ENCODE assay signal across 8 cellular contexts in genomic region chr10:100433253-100434240, GRCh38. TPM values are rescaled to one million over a fixed set of nuclear protein-coding genes. Genes with fewer than 3 reads are reported as not detected.
DNase-seq lines count a peak whose midpoint lies in the region; ATAC-seq and TF ChIP-seq lines count a peak whose summit lies in the region.

No MANE protein-coding gene starts in this region.

- WGBS in prostate gland = 22% methylated on average over 13 of the region's 13 CpGs
- WGBS in aorta, 2 donors = 20 to 22% methylated on average over 13 of the region's 13 CpGs

- H3K27ac Mint-ChIP-seq in activated naive CD8-positive, alpha-beta T cell treated with anti-CD3 and anti-CD28 coated beads, Interleukin-2, amount 10 ng/mL, durations not matched to agents 7 days and 5 days = peak overlapping the region; percentile 63

- intact Hi-C loops in prostate gland (cut with DNase I) (loop anchor here (1.0 to 5.0 kb wide), 2 partner anchors 84 to 95 kb away; partner anchors contain the start of gene SEC31B), aorta (cut with DNase I) (loop anchor here (1.0 to 10.0 kb wide), 4 partner anchors 81 to 95 kb away; partner anchors contain the start of gene SEC31B (in 1 of the 2))

- no peaks in the 10 kb centered on the region for H3K27me3 Mint-ChIP-seq in activated naive CD8-positive, alpha-beta T cell treated with anti-CD3 and anti-CD28 coated beads, Interleukin-2, amount 10 ng/mL, durations not matched to agents 7 days and 5 days

- TF ChIP-seq CTCF in SU-DHL-6 (IDR thresholded peaks at IDR 0.05; ENCODE audit: insufficient read depth, low read length, poor library complexity, severe bottlenecking) = peak; percentile 99
- peak; percentile 99 for TF ChIP-seq CTCF in cardiac muscle cell (IDR thresholded peaks at IDR 0.05; ENCODE audit: low read depth, low read length)
- peak; percentile 96 to 100 (median 100) for TF ChIP-seq CTCF in prostate gland (IDR thresholded peaks at IDR 0.05)

- H3K27me3 ChIP-seq in SU-DHL-6 (ENCODE audit: low read length) (no peaks in the 10 kb centered on the region), cardiac muscle cell (no peaks in the 10 kb centered on the region), prostate gland (replicated peaks; ENCODE audit: insufficient read depth) (no peaks in the 10 kb centered on the region), aorta (ENCODE audit: control insufficient read depth in 1 of 2, insufficient read depth in 2 of 2, low read length in 1 of 2) (no peaks in the 10 kb centered on the region)

- POLR2A ChIA-PET in activated naive CD8-positive, alpha-beta T cell treated with anti-CD3 and anti-CD28 coated beads, Interleukin-2, amount 10 ng/mL, durations not matched to agents 7 days and 5 days (lab: Charles Lee) = interaction anchor here (0.6 to 2.2 kb wide), 9 partner anchors 49 to 730 kb away, joined by 3 to 11 read pairs (median 4); no protein-coding TSS in a partner anchor

- H3K4me1 ChIP-seq in cardiac muscle cell (ENCODE audit: low read depth) (no peaks in the 10 kb centered on the region), prostate gland (replicated peaks) (no peaks in the 10 kb centered on the region), aorta (ENCODE audit: control insufficient read depth in 1 of 2, insufficient read depth in 2 of 2, low read length in 2 of 2) (no peaks in the 10 kb centered on the region)

- no peaks in the 10 kb centered on the region for H3K9me2 ChIP-seq in SU-DHL-6 (replicated peaks; ENCODE audit: insufficient read depth, low read length)

- H3F3A ChIP-seq in SU-DHL-6 (ENCODE audit: insufficient read depth) = no peaks in the 10 kb centered on the region

- H3K4me3 Mint-ChIP-seq in activated naive CD8-positive, alpha-beta T cell treated with anti-CD3 and anti-CD28 coated beads, Interleukin-2, amount 10 ng/mL, durations not matched to agents 7 days and 5 days = no peak overlapping the region

- peak; percentile 89 for DNase-seq in G401 (ENCODE audit: low spot score)
- peak; percentile 93 for DNase-seq in NCI-H146 (lab: John Stamatoyannopoulos, UW)
- DNase-seq in activated naive CD8-positive, alpha-beta T cell treated with anti-CD3 and anti-CD28 coated beads, Interleukin-2, amount 10 ng/mL, durations not matched to agents 7 days and 5 days = peak; percentile 89
- DNase-seq in cardiac muscle cell (ENCODE audit: low read depth in 1 of 2, low spot score in 1 of 2) = peak; percentile 94 to 95
- peak; percentile 98 for DNase-seq in prostate gland (ENCODE audit: low spot score)
- DNase-seq in aorta = peak; percentile 92 to 94

- no peaks in the 10 kb centered on the region for H3K79me2 ChIP-seq in SU-DHL-6 (ENCODE audit: insufficient read depth, low read length)

- no peaks in the 10 kb centered on the region for H3K9me3 ChIP-seq in SU-DHL-6 (ENCODE audit: insufficient read depth, low read length)
- no peaks in the 10 kb centered on the region for H3K9me3 ChIP-seq in cardiac muscle cell (ENCODE audit: low read depth)
- no peaks in the 10 kb centered on the region for H3K9me3 ChIP-seq in prostate gland
- H3K9me3 ChIP-seq in aorta (ENCODE audit: control insufficient read depth, low read length) = no peaks in the 10 kb centered on the region

- H3K4me3 ChIP-seq in SU-DHL-6 (ENCODE audit: insufficient read depth, low read length, poor library complexity, severe bottlenecking) (no peak overlapping the region), cardiac muscle cell (no peak overlapping the region), prostate gland (no peak overlapping the region), aorta (ENCODE audit: low read length in 2 of 2) (no peak overlapping the region)

- no peak for TF ChIP-seq POLR2A in prostate gland (IDR thresholded peaks at IDR 0.05)

- H2AFZ ChIP-seq in SU-DHL-6 (ENCODE audit: low read depth, low read length, severe bottlenecking) = no peak overlapping the region

- no peak overlapping the region for H3K4me2 ChIP-seq in SU-DHL-6 (ENCODE audit: low read depth, low read length, poor library complexity, severe bottlenecking)

- H3K4me1 Mint-ChIP-seq in activated naive CD8-positive, alpha-beta T cell treated with anti-CD3 and anti-CD28 coated beads, Interleukin-2, amount 10 ng/mL, durations not matched to agents 7 days and 5 days = peaks cover 14% of the 10 kb centered on the region

- H3K9ac ChIP-seq in SU-DHL-6 (ENCODE audit: low read length) = no peak overlapping the region

- H4K20me1 ChIP-seq in SU-DHL-6 (ENCODE audit: low read depth, low read length) = no peaks in the 10 kb centered on the region

- H3K36me3 Mint-ChIP-seq in activated naive CD8-positive, alpha-beta T cell treated with anti-CD3 and anti-CD28 coated beads, Interleukin-2, amount 10 ng/mL, durations not matched to agents 7 days and 5 days = no peaks in the 10 kb centered on the region

- H3K9me3 Mint-ChIP-seq in activated naive CD8-positive, alpha-beta T cell treated with anti-CD3 and anti-CD28 coated beads, Interleukin-2, amount 10 ng/mL, durations not matched to agents 7 days and 5 days = no peaks in the 10 kb centered on the region

- H3K27ac ChIP-seq in SU-DHL-6 (ENCODE audit: low read depth, low read length) = no peak overlapping the region
- no peak overlapping the region for H3K27ac ChIP-seq in cardiac muscle cell
- no peak overlapping the region for H3K27ac ChIP-seq in prostate gland
- no peak overlapping the region for H3K27ac ChIP-seq in aorta (ENCODE audit: low read depth in 1 of 2, low read length in 2 of 2)

- ATAC-seq in HG02610 (IDR thresholded peaks at IDR 0.05; ENCODE audit: unreplicated experiment) (peak; percentile 65), aorta (ENCODE audit: low FRiP score) (peak; percentile 94)
- ATAC-seq in activated naive CD8-positive, alpha-beta T cell treated with anti-CD3 and anti-CD28 coated beads, Interleukin-2, amount 10 ng/mL, durations not matched to agents 7 days and 5 days (ENCODE audit: low read depth) = peak; percentile 98

- H3K36me3 ChIP-seq in SU-DHL-6 (ENCODE audit: low read length) (no peaks in the 10 kb centered on the region), cardiac muscle cell (no peaks in the 10 kb centered on the region), prostate gland (no peaks in the 10 kb centered on the region), aorta (ENCODE audit: control insufficient read depth in 1 of 2, insufficient read depth in 2 of 2, low read length in 1 of 2) (no peaks in the 10 kb centered on the region)

- in situ Hi-C loops in G401 (cut with HindIII; ENCODE audit: low sequenced_read_pairs) = no loop called here

RNA-seq across cellular contexts. Expression of gene WNT8B, which starts 29.3 kb away (rescaled TPM):
- 0.44 TPM in 1 of 2 replicates, not detected in the other for total RNA-seq in G401 (2014; rRNA removed; shearing (Covaris generic))
- under 1 TPM; 0.54 to 0.91 TPM for total RNA-seq in activated naive CD8-positive, alpha-beta T cell treated with anti-CD3 and anti-CD28 coated beads, Interleukin-2, amount 10 ng/mL, durations not matched to agents 7 days and 5 days
- total RNA-seq in cardiac muscle cell (0.07 TPM in 1 of 2 replicates, not detected in the other), prostate gland (1 to 10 TPM in 1 of 2 donors, under 1 TPM in 1; 0.40 to 1.8 TPM), aorta (not detected)
- polyA plus RNA-seq in cardiac muscle cell (not detected in 2 replicates), aorta (not detected)
